Comparison of ENCODE assay signal across 1 cellular context in the genomic region with DNA sequence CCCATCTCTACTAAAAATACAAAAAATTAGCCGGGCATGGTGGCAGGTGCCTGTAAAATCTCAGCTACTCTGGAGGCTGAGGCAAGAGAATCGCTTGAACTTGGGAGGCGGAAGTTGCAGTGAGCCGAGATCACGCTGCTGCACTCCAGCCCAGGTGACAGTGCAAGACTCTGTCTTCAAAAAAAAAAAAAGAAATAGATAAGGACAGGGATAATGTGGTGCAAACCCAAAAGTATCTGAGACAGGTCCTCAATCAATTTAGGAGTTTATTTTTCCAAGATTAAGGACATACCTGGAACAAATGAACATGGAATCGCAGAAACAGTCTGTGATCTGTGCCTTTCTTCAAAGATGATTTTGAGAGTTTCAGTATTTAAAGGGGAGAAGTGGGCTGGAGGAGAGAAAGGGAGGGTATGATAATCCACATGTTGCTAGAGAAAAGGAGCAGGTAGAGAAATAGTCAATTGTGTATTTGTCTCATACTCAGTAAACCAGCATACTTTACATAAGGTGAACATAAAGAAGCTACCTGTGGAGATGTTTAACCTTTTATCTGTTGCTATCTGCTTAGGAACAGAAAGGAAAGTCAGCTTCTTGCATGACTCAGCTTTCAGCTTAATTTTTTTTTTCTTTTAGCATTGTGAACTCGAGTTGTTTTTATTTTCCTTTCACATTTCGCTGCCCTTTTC.
TF ChIP-seq lines count a peak whose summit lies in the region.

No MANE protein-coding gene starts in this region.

TF ChIP-seq in K562, 482 proteins besides CTCF, POLR2A, EP300 and RAD21 (continued from another document and continues in another):
- TF ChIP-seq AFF1 (IDR thresholded peaks at IDR 0.05; ENCODE audit: low read depth in 1 of 2, partially characterized antibody in 2 of 2), result peak; percentile 4 to 14
- TF ChIP-seq NR2C1 (IDR thresholded peaks at IDR 0.05), result peak; percentile 58; the same call in 1 of the 2 replicates
- TF ChIP-seq NR2C1 (tag; IDR thresholded peaks at IDR 0.05), result no peak
- peak; percentile 36 for TF ChIP-seq HDAC3 (IDR thresholded peaks at IDR 0.05; ENCODE audit: borderline replicate concordance, partially characterized antibody)
- TF ChIP-seq BCOR (IDR thresholded peaks at IDR 0.05), result peak; percentile 41; the same call in 1 of the 2 replicates
- TF ChIP-seq LEF1 (IDR thresholded peaks at IDR 0.05), result peak; percentile 70; the same call in 1 of the 2 replicates
- no peak for TF ChIP-seq U2AF2 (optimal IDR thresholded peaks at IDR 0.05; ENCODE audit: low read depth, low read length)
- TF ChIP-seq, protein P1, sequence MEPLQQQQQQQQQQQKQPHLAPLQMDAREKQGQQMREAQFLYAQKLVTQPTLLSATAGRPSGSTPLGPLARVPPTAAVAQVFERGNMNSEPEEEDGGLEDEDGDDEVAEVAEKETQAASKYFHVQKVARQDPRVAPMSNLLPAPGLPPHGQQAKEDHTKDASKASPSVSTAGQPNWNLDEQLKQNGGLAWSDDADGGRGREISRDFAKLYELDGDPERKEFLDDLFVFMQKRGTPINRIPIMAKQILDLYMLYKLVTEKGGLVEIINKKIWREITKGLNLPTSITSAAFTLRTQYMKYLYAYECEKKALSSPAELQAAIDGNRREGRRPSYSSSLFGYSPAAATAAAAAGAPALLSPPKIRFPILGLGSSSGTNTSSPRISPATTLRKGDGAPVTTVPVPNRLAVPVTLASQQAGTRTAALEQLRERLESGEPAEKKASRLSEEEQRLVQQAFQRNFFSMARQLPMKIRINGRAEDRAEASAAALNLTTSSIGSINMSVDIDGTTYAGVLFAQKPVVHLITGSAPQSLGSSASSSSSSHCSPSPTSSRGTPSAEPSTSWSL (CRISPR knock-in tag; IDR thresholded peaks at IDR 0.05; ENCODE audit: borderline replicate concordance), result no peak
- peak; percentile 81; the same call in 1 of the 2 replicates for TF ChIP-seq MAFK (IDR thresholded peaks at IDR 0.05; ENCODE audit: low read length)
- no peak for TF ChIP-seq ZNF785 (CRISPR knock-in tag; IDR thresholded peaks at IDR 0.05)
- TF ChIP-seq ATF7 (IDR thresholded peaks at IDR 0.05), result peak; percentile 52; the same call in 1 of the 2 replicates
- TF ChIP-seq CEBPB (tag; IDR thresholded peaks at IDR 0.05), result no peak
- TF ChIP-seq, protein P2, sequence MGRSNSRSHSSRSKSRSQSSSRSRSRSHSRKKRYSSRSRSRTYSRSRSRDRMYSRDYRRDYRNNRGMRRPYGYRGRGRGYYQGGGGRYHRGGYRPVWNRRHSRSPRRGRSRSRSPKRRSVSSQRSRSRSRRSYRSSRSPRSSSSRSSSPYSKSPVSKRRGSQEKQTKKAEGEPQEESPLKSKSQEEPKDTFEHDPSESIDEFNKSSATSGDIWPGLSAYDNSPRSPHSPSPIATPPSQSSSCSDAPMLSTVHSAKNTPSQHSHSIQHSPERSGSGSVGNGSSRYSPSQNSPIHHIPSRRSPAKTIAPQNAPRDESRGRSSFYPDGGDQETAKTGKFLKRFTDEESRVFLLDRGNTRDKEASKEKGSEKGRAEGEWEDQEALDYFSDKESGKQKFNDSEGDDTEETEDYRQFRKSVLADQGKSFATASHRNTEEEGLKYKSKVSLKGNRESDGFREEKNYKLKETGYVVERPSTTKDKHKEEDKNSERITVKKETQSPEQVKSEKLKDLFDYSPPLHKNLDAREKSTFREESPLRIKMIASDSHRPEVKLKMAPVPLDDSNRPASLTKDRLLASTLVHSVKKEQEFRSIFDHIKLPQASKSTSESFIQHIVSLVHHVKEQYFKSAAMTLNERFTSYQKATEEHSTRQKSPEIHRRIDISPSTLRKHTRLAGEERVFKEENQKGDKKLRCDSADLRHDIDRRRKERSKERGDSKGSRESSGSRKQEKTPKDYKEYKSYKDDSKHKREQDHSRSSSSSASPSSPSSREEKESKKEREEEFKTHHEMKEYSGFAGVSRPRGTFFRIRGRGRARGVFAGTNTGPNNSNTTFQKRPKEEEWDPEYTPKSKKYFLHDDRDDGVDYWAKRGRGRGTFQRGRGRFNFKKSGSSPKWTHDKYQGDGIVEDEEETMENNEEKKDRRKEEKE (IDR thresholded peaks at IDR 0.05; ENCODE audit: borderline replicate concordance in 1 of 2, control insufficient read depth in 1 of 2, low read depth in 2 of 2, low read length in 1 of 2), result no peak
- peak; percentile 82 for TF ChIP-seq MAFF (IDR thresholded peaks at IDR 0.05; ENCODE audit: low read length)
- TF ChIP-seq TRIM28 (IDR thresholded peaks at IDR 0.05), result 0 out of 2 replicates have a peak, but pooled peaks have one; percentile 22
- TF ChIP-seq SIRT6 (IDR thresholded peaks at IDR 0.05; ENCODE audit: low read depth, low read length), result no peak
- TF ChIP-seq XRCC4 (IDR thresholded peaks at IDR 0.05; ENCODE audit: extremely low read depth, insufficient read depth, insufficient read length), result no peak
- peak; percentile 96 for TF ChIP-seq ZNF316 (IDR thresholded peaks at IDR 0.05)
- peak; percentile 66 for TF ChIP-seq ATF3 (IDR thresholded peaks at IDR 0.05)
- no peak for TF ChIP-seq ATF3 (CRISPR knock-in tag; conservative IDR thresholded peaks at IDR 0.05)
- TF ChIP-seq HMBOX1 (IDR thresholded peaks at IDR 0.05), result no peak
- no peak for TF ChIP-seq SREBF1 (IDR thresholded peaks at IDR 0.05; ENCODE audit: borderline replicate concordance, low read depth, low read length)
- no peak for TF ChIP-seq HOXB6 (CRISPR knock-in tag; IDR thresholded peaks at IDR 0.05; ENCODE audit: borderline replicate concordance)
- no peak; the same call in 1 of the 2 replicates for TF ChIP-seq ZC3H8 (IDR thresholded peaks at IDR 0.05)
- no peak for TF ChIP-seq CAMTA2 (CRISPR knock-in tag; conservative IDR thresholded peaks at IDR 0.05)
- no peak for TF ChIP-seq ZC3H11A (IDR thresholded peaks at IDR 0.05; ENCODE audit: low read depth, low read length)
- peak; percentile 36; the same call in 1 of the 2 replicates for TF ChIP-seq NCOR1 (IDR thresholded peaks at IDR 0.05)
- TF ChIP-seq HDAC2 (IDR thresholded peaks at IDR 0.05), result peak; percentile 50; the same call in 1 of the 2 replicates
- TF ChIP-seq MNT (conservative IDR thresholded peaks at IDR 0.05), result peak in 1 of 2 experiments; percentile 61; a peak in 2 of 4 replicates
- TF ChIP-seq JUN (IDR thresholded peaks at IDR 0.05; ENCODE audit: borderline replicate concordance, low read depth, low read length), result 0 out of 2 replicates have a peak, but pooled peaks have one; percentile 7
- no peak for TF ChIP-seq JUN (CRISPR knock-in tag; IDR thresholded peaks at IDR 0.05; ENCODE audit: borderline replicate concordance)
- TF ChIP-seq ZNF431 (CRISPR knock-in tag; IDR thresholded peaks at IDR 0.05), result peak; percentile 72; the same call in 1 of the 2 replicates
- TF ChIP-seq CC2D1A (IDR thresholded peaks at IDR 0.05), result 0 out of 2 replicates have a peak, but pooled peaks have one; percentile 51
- peak; percentile 94 for TF ChIP-seq DPF2 (IDR thresholded peaks at IDR 0.05)
- peak; percentile 40 for TF ChIP-seq MEIS2 (IDR thresholded peaks at IDR 0.05; ENCODE audit: partially characterized antibody)
